In the genomic region with DNA sequence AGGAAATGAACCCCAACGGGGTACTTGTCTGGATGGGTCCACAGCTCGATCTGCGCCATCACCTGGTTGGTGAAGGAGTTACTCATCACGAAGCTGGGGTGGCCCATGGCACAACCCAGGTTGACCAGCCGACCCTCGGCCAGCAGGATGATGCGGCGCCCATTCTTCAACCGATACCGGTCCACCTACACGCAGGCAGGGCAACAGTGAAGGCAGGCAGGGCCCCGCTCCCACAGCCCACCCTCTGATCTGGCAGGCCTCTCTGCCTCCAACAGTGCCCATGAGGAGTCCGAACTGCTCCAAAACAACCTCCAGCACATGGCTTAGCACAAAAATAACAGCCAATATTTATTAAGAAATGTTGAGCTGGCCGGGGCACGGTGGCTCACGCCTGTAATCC, we compare ENCODE assay signal across 31 cellular contexts. TPM values are rescaled to one million over a fixed set of nuclear protein-coding genes. Genes with fewer than 3 reads are reported as not detected.
"Had no signal": no experiment of that assay in that cellular context is flagged by ENCODE, and none has a peak within 500 bp of the region (broad histone marks: within the 10 kb centered on the region; RNA-seq: fewer than 3 reads in every experiment).

No MANE protein-coding gene starts in this region.

- H3K27me3 ChIP-seq: ascending aorta, cardiac muscle cell had no signal

- DNase-seq: activated B cell treated with CpG ODN at 0.5 μM for 24 hours; activated CD4-positive, alpha-beta memory T cell treated with anti-CD3 and anti-CD28 coated beads, Interleukin-2, amount 10 ng/mL, durations not matched to agents 7 days and 5 days; activated CD4-positive, alpha-beta T cell treated with anti-CD3 and anti-CD28 coated beads for 4 hours; activated CD4-positive, alpha-beta T cell treated with anti-CD3 and anti-CD28 coated beads, Interleukin-2, amount 10 ng/mL, durations not matched to agents 24 days and 14 days; activated CD4-positive, alpha-beta T cell treated with anti-CD3 and anti-CD28 coated beads, Interleukin-2, amount 50 U/mL, for 48 hours; activated CD4-positive, CD25-positive, alpha-beta regulatory T cell treated with anti-CD3 and anti-CD28 coated beads, Interleukin-2, amount 50 U/mL, for 72 hours; activated CD8-positive, alpha-beta memory T cell treated with anti-CD3 and anti-CD28 coated beads for 24 hours; activated CD8-positive, alpha-beta memory T cell treated with anti-CD3 and anti-CD28 coated beads, Interleukin-2, amount 10 ng/mL, durations not matched to agents 7 days and 5 days; activated CD8-positive, alpha-beta memory T cell treated with anti-CD3 and anti-CD28 coated beads, Interleukin-2, amount 50 U/mL, for 48 hours; activated CD8-positive, alpha-beta T cell treated with anti-CD3 and anti-CD28 coated beads, Interleukin-2, amount 10 ng/mL, durations not matched to agents 7 days and 5 days; activated effector memory CD4-positive, alpha-beta T cell treated with Interleukin-2 at 50 U/mL for 16 hours; activated gamma-delta T cell; activated naive CD4-positive, alpha-beta T cell treated with anti-CD3 and anti-CD28 coated beads, Interleukin-2, amount 10 ng/mL, durations not matched to agents 7 days and 5 days; activated naive CD4-positive, alpha-beta T cell treated with Interleukin-2 at 50 U/mL for 16 hours; activated naive CD8-positive, alpha-beta T cell treated with anti-CD3 and anti-CD28 coated beads, Interleukin-2, amount 10 ng/mL, durations not matched to agents 7 days and 5 days; activated naive CD8-positive, alpha-beta T cell treated with anti-CD3 and anti-CD28 coated beads, Interleukin-2, amount 50 U/mL, for 24 hours; activated T-cell treated with anti-CD3 and anti-CD28 coated beads, Interleukin-2, amount 50 U/mL, for 24 hours; activated T-cell treated with anti-CD3 and anti-CD28 coated beads, Interleukin-2, amount 50 U/mL, for 48 hours; amygdala; anterior cingulate cortex; central memory CD4-positive, alpha-beta T cell; T-helper 1 cell; T-helper 2 cell; T-helper 9 cell had no signal

- FAIRE-seq: TTC549 had no signal

- ATAC-seq: activated CD8-positive, alpha-beta memory T cell treated with anti-CD3 and anti-CD28 coated beads, Interleukin-2, amount 10 ng/mL, durations not matched to agents 7 days and 5 days; activated CD8-positive, alpha-beta T cell treated with anti-CD3 and anti-CD28 coated beads, Interleukin-2, amount 10 ng/mL, durations not matched to agents 7 days and 5 days; activated naive CD8-positive, alpha-beta T cell treated with anti-CD3 and anti-CD28 coated beads, Interleukin-2, amount 50 U/mL, for 24 hours had no signal

- H3K4me1 ChIP-seq: ascending aorta had no signal

- H3K4me3 ChIP-seq: ascending aorta, cardiac muscle cell had no signal

- H3K27ac ChIP-seq: ascending aorta, cardiac muscle cell, VCaP had no signal

- H3K9me3 ChIP-seq: ascending aorta had no signal

RNA-seq across cellular contexts. Expression of gene ASIP, which starts 44.2 kb away (rescaled TPM):
- total RNA-seq: activated B cell treated with CpG ODN at 0.5 μM for 24 hours; activated CD4-positive, alpha-beta memory T cell treated with anti-CD3 and anti-CD28 coated beads, Interleukin-2, amount 10 ng/mL, durations not matched to agents 7 days and 5 days; activated CD4-positive, alpha-beta T cell treated with anti-CD3 and anti-CD28 coated beads, Interleukin-2, amount 10 ng/mL, durations not matched to agents 24 days and 14 days; activated CD8-positive, alpha-beta memory T cell treated with anti-CD3 and anti-CD28 coated beads, Interleukin-2, amount 10 ng/mL, durations not matched to agents 7 days and 5 days; activated CD8-positive, alpha-beta T cell treated with anti-CD3 and anti-CD28 coated beads, Interleukin-2, amount 10 ng/mL, durations not matched to agents 7 days and 5 days; activated naive CD8-positive, alpha-beta T cell treated with anti-CD3 and anti-CD28 coated beads, Interleukin-2, amount 10 ng/mL, durations not matched to agents 7 days and 5 days; activated T-helper 2 cell treated with anti-CD3 and anti-CD28 coated beads, Interferon-gamma antibody, Interleukin-2, Interleukin-4, amounts not matched to agents 10 μg/mL and 5 μg/mL and 100 μg/mL, durations not matched to agents 14 hours and 24 hours and 36 hours; ascending aorta; bronchial epithelial cell; cardiac muscle cell; cerebellum had no signal
